Comparison of ENCODE assay signal across 8 cellular contexts in genomic region chr16:89201467-89202377, GRCh38. TPM values are rescaled to one million over a fixed set of nuclear protein-coding genes. Genes with fewer than 3 reads are reported as not detected.
DNase-seq lines count a peak whose midpoint lies in the region; ATAC-seq and TF ChIP-seq lines count a peak whose summit lies in the region.

No MANE protein-coding gene starts in this region.

- peaks cover 17% of the 10 kb centered on the region for H3F3A ChIP-seq in neural progenitor cell (ENCODE audit: low read depth)

- H3K4me1 ChIP-seq in fibroblast of lung (ENCODE audit: control insufficient read depth, extremely low read depth, insufficient read depth, low read length) (no peaks in the 10 kb centered on the region), neural progenitor cell (peaks cover 10% of the 10 kb centered on the region), stomach (peaks cover 11 to 29% (median 24%) of the 10 kb centered on the region in 4 donors)

- H3K27me3 Mint-ChIP-seq in activated T-cell treated with anti-CD3 and anti-CD28 coated beads, Interleukin-2, amount 50 U/mL, for 4 hours (ENCODE audit: low read depth), result peaks cover 58% of the 10 kb centered on the region
- H3K27me3 Mint-ChIP-seq in neural progenitor cell (ENCODE audit: insufficient read depth, low read depth), result peaks cover 36% of the 10 kb centered on the region

- peaks cover 7% of the 10 kb centered on the region for H3K9me3 Mint-ChIP-seq in activated T-cell treated with anti-CD3 and anti-CD28 coated beads, Interleukin-2, amount 50 U/mL, for 4 hours
- peaks cover 9% of the 10 kb centered on the region for H3K9me3 Mint-ChIP-seq in neural progenitor cell

- H3K4me2 ChIP-seq in fibroblast of lung (ENCODE audit: extremely low read depth, insufficient read depth, low read length) (peak overlapping the region; percentile 51), neural progenitor cell (peak overlapping the region; percentile 83)

- DNase-seq in NCI-H1694 treated with DMSO at 0.1 percent for 48 hours (lab: John Stamatoyannopoulos, UW) (peak; percentile 23), NCI-H1694 (lab: John Stamatoyannopoulos, UW) (no peak), NCI-H69 (lab: John Stamatoyannopoulos, UW) (peak; percentile 81), fibroblast of lung (ENCODE audit: low read depth in 2 of 2) (peak; percentile 31 to 66), neural progenitor cell (ENCODE audit: low spot score) (peak; percentile 95), stomach (peak; percentile 90)
- peak; percentile 81 for DNase-seq in activated T-cell treated with anti-CD3 and anti-CD28 coated beads, Interleukin-2, amount 50 U/mL, for 4 hours

- H3K27me3 ChIP-seq in fibroblast of lung (ENCODE audit: control insufficient read depth, insufficient read depth, low read length) (peaks cover 32% of the 10 kb centered on the region), neural progenitor cell (peaks cover 90% of the 10 kb centered on the region), stomach (peaks cover 6 to 96% (median 48%) of the 10 kb centered on the region in 3 donors)

- 1 to 3% (median 2%) methylated on average over 47 to 106 of the region's 106 CpGs; no CpG with 5 or more reads in 1 of the 5 donors for WGBS in stomach, 5 donors

- H3K4me3 Mint-ChIP-seq in activated T-cell treated with anti-CD3 and anti-CD28 coated beads, Interleukin-2, amount 50 U/mL, for 4 hours, result peak overlapping the region; percentile 62
- H3K4me3 Mint-ChIP-seq in neural progenitor cell, result peak overlapping the region; percentile 79

- H4K20me1 ChIP-seq in fibroblast of lung (ENCODE audit: control insufficient read depth, extremely low read depth, insufficient read depth, low read length) (no peaks in the 10 kb centered on the region), neural progenitor cell (ENCODE audit: low read depth) (peaks cover 19% of the 10 kb centered on the region)

- TF ChIP-seq EP300 in stomach (IDR thresholded peaks at IDR 0.05), result no peak

- H3K27ac Mint-ChIP-seq in neural progenitor cell, result no peak overlapping the region

- no peaks in the 10 kb centered on the region for H3K9me3 ChIP-seq in fibroblast of lung (ENCODE audit: control insufficient read depth, insufficient read depth, low read depth, low read length)
- no peaks in the 10 kb centered on the region for H3K9me3 ChIP-seq in neural progenitor cell (ENCODE audit: low read depth)
- H3K9me3 ChIP-seq in stomach, result peaks cover 0 to 7% (median 3%) of the 10 kb centered on the region in 4 donors

- peaks cover 16% of the 10 kb centered on the region for H3K4me1 Mint-ChIP-seq in activated T-cell treated with anti-CD3 and anti-CD28 coated beads, Interleukin-2, amount 50 U/mL, for 4 hours (ENCODE audit: low read depth)
- peaks cover 10% of the 10 kb centered on the region for H3K4me1 Mint-ChIP-seq in neural progenitor cell

- H3K27ac ChIP-seq in fibroblast of lung (ENCODE audit: insufficient read depth, low read length) (no peak overlapping the region), neural progenitor cell (no peak overlapping the region), stomach (peak overlapping the region in 1 of 5 donors; percentile 44)

- H2AFZ ChIP-seq in fibroblast of lung (ENCODE audit: low read length) (no peak overlapping the region), neural progenitor cell (replicated peaks) (no peak overlapping the region)

- H3K79me2 ChIP-seq in fibroblast of lung (ENCODE audit: control insufficient read depth, insufficient read depth, low read length), result no peaks in the 10 kb centered on the region
- no peaks in the 10 kb centered on the region for H3K79me2 ChIP-seq in neural progenitor cell (ENCODE audit: low read depth)

- no peak for TF ChIP-seq POLR2A in stomach (IDR thresholded peaks at IDR 0.05)

- TF ChIP-seq CTCF in fibroblast of lung (conservative IDR thresholded peaks at IDR 0.05 in 1 of 2, IDR thresholded peaks at IDR 0.05 in 1 of 2; ENCODE audit: low read depth in 1 of 2, low read length in 2 of 2) (no peak), neural progenitor cell (IDR thresholded peaks at IDR 0.05) (no peak), stomach (IDR thresholded peaks at IDR 0.05) (no peak)

- intact Hi-C loops in stomach (cut with DNase I; ENCODE audit: low total_unique reads), result no loop called here

- H3K36me3 ChIP-seq in fibroblast of lung (ENCODE audit: control insufficient read depth, insufficient read depth, low read length) (no peaks in the 10 kb centered on the region), neural progenitor cell (no peaks in the 10 kb centered on the region), stomach (no peaks in the 10 kb centered on the region)

- no peaks in the 10 kb centered on the region for H3K36me3 Mint-ChIP-seq in activated T-cell treated with anti-CD3 and anti-CD28 coated beads, Interleukin-2, amount 50 U/mL, for 4 hours (ENCODE audit: insufficient read depth)
- no peaks in the 10 kb centered on the region for H3K36me3 Mint-ChIP-seq in neural progenitor cell

- H3K4me3 ChIP-seq in fibroblast of lung (replicated peaks in 1 of 4; ENCODE audit: control extremely low read depth in 1 of 4, insufficient read depth in 1 of 4, low read depth in 3 of 4, low read length in 4 of 4), result peak overlapping the region in 1 of 4 experiments; percentile 28
- peak overlapping the region; percentile 51 for H3K4me3 ChIP-seq in neural progenitor cell
- peak overlapping the region; percentile 34 to 45 (median 43) for H3K4me3 ChIP-seq in stomach

- ATAC-seq in activated T-cell treated with anti-CD3 and anti-CD28 coated beads, Interleukin-2, amount 50 U/mL, for 4 hours, result peak; percentile 91
- no peak for ATAC-seq in GM18498 (IDR thresholded peaks at IDR 0.05; ENCODE audit: unreplicated experiment)

- H3K9ac ChIP-seq in fibroblast of lung (ENCODE audit: insufficient read depth, low read length) (no peak overlapping the region), neural progenitor cell (no peak overlapping the region)

RNA-seq across cellular contexts. Expression of gene SLC22A31, which starts 1.4 kb away (rescaled TPM):
- total RNA-seq in activated T-cell treated with anti-CD3 and anti-CD28 coated beads, Interleukin-2, amount 50 U/mL, for 4 hours, result under 1 TPM; 0.49 to 0.66 (median 0.56) TPM
- total RNA-seq in fibroblast of lung (0.17 and 0.26 TPM in 2 replicates), neural progenitor cell (ENCODE audit: low replicate concordance) (0.87 TPM in 1 of 2 replicates, not detected in the other), stomach (1 to 10 TPM in 1 of 5 donors, not detected in 4; 2.7 TPM)
- polyA plus RNA-seq in fibroblast of lung (0.24 TPM in 1 of 2 replicates, not detected in the other), stomach (1 to 10 TPM; 1.4 to 6.4 (median 3.0) TPM)
- polyA plus RNA-seq in fibroblast of lung (2012), result 0.10 and 0.28 TPM in 2 replicates
- not detected in 2 replicates for polyA minus RNA-seq in fibroblast of lung (ENCODE audit: low replicate concordance)

RNA-seq across cellular contexts. Expression of gene ZNF778, which starts 15.8 kb away (rescaled TPM):
- total RNA-seq in activated T-cell treated with anti-CD3 and anti-CD28 coated beads, Interleukin-2, amount 50 U/mL, for 4 hours, result 10 to 100 TPM; 10.2 to 14.0 (median 10.8) TPM
- total RNA-seq in fibroblast of lung, result 7.4 and 9.4 TPM in 2 replicates
- polyA plus RNA-seq in fibroblast of lung, result 4.3 and 4.9 TPM in 2 replicates
- polyA plus RNA-seq in fibroblast of lung (2012), result 3.2 and 3.6 TPM in 2 replicates
- polyA minus RNA-seq in fibroblast of lung (ENCODE audit: low replicate concordance), result 8.4 and 9.2 TPM in 2 replicates
- 21.5 and 26.1 TPM in 2 replicates for total RNA-seq in neural progenitor cell (ENCODE audit: low replicate concordance)
- 10 to 100 TPM in 1 of 5 donors, 1 to 10 TPM in 4; 4.1 to 11.7 (median 4.9) TPM for total RNA-seq in stomach
- polyA plus RNA-seq in stomach, result 1 to 10 TPM; 1.2 to 7.2 (median 1.5) TPM

RNA-seq across cellular contexts. Expression of gene CDH15, which starts 30.2 kb away (rescaled TPM):
- not detected for total RNA-seq in activated T-cell treated with anti-CD3 and anti-CD28 coated beads, Interleukin-2, amount 50 U/mL, for 4 hours
- total RNA-seq in fibroblast of lung (0.26 and 0.99 TPM in 2 replicates), neural progenitor cell (ENCODE audit: low replicate concordance) (not detected in 2 replicates), stomach (not detected)
- polyA plus RNA-seq in fibroblast of lung (0.10 and 0.14 TPM in 2 replicates), stomach (under 1 TPM in 2 of 3 donors, not detected in 1; 0.20 to 0.31 TPM)
- polyA plus RNA-seq in fibroblast of lung (2012), result 0.23 and 0.24 TPM in 2 replicates
- 0.08 and 0.11 TPM in 2 replicates for polyA minus RNA-seq in fibroblast of lung (ENCODE audit: low replicate concordance)
